In genomic region chr2:217207387-217208010, GRCh38 we compare ENCODE assay signal across 21 cellular contexts.
A peak's percentile ranks its signal among the peaks of the same experiment; 100 is the strongest.
DNase-seq lines count a peak whose midpoint lies in the region; FAIRE-seq and TF ChIP-seq lines count a peak whose summit lies in the region.
"Had no signal": no experiment of that assay in that cellular context is flagged by ENCODE, and none has a peak within 500 bp of the region (broad histone marks: within the 10 kb centered on the region; RNA-seq: fewer than 3 reads in every experiment).

No MANE protein-coding gene starts in this region.

- H3K9me3 ChIP-seq in H1 (ENCODE audit: insufficient read depth in 2 of 2, low read depth in 1 of 2, low read length in 1 of 2), result no peaks in the 10 kb centered on the region; a peak in 1 of 4 replicates
- no peaks in the 10 kb centered on the region for H3K9me3 ChIP-seq in smooth muscle cell (replicated peaks; ENCODE audit: low read depth)

- H2AFZ ChIP-seq in H1 (ENCODE audit: low read length), result peak overlapping the region; percentile 65; the same call in 1 of the 2 replicates
- H2AFZ ChIP-seq in smooth muscle cell (ENCODE audit: low read depth), result peak overlapping the region; percentile 62
- H2AFZ ChIP-seq: PC-9 had no signal

- H2AK5ac ChIP-seq in H1 (ENCODE audit: low read depth, low read length), result no peak overlapping the region

- H3K36me3 Mint-ChIP-seq in nephron (ENCODE audit: low read depth), result peaks cover 9% of the 10 kb centered on the region
- no peaks in the 10 kb centered on the region for H3K36me3 Mint-ChIP-seq in activated CD4-positive, alpha-beta T cell treated with anti-CD3 and anti-CD28 coated beads, Interleukin-2, amount 10 ng/mL, durations not matched to agents 24 days and 14 days (ENCODE audit: low read depth)
- no peaks in the 10 kb centered on the region for H3K36me3 Mint-ChIP-seq in Calu3 (ENCODE audit: insufficient read depth, unreplicated experiment)
- H3K36me3 Mint-ChIP-seq: CD4-positive, CD25-positive, alpha-beta regulatory T cell had no signal

- H4K20me1 ChIP-seq in H1 (replicated peaks in 1 of 2; ENCODE audit: control insufficient read depth in 1 of 2, insufficient read depth in 2 of 2, low read length in 2 of 2) (no peaks in the 10 kb centered on the region), smooth muscle cell (ENCODE audit: low read depth) (no peaks in the 10 kb centered on the region)

- H3K79me2 ChIP-seq in H1 (ENCODE audit: control insufficient read depth in 1 of 2, insufficient read depth in 2 of 2, low read length in 2 of 2) (no peaks in the 10 kb centered on the region), smooth muscle cell (ENCODE audit: low read depth) (no peaks in the 10 kb centered on the region)

- peak overlapping the region; percentile 52; the same call in 1 of the 2 replicates for H3K18ac ChIP-seq in H1 (ENCODE audit: extremely low read depth, low read length)

- no peak overlapping the region for H3K23ac ChIP-seq in H1 (ENCODE audit: insufficient read length)

- H3K4me1 Mint-ChIP-seq in nephron (peaks cover 24% of the 10 kb centered on the region), Calu3 (ENCODE audit: low read depth, unreplicated experiment) (peaks cover 9% of the 10 kb centered on the region)
- peaks cover 4% of the 10 kb centered on the region for H3K4me1 Mint-ChIP-seq in activated CD4-positive, alpha-beta T cell treated with anti-CD3 and anti-CD28 coated beads, Interleukin-2, amount 10 ng/mL, durations not matched to agents 24 days and 14 days
- H3K4me1 Mint-ChIP-seq: CD4-positive, CD25-positive, alpha-beta regulatory T cell had no signal

- no TSS peak for BruUV-seq in Calu3 (replicated peaks; lab: Mats Ljungman, UMichigan)

- H3K4me2 ChIP-seq in H1 (ENCODE audit: insufficient read depth in 1 of 2, low read depth in 2 of 2, low read length in 2 of 2) (no peak overlapping the region), smooth muscle cell (no peak overlapping the region)
- H3K4me2 ChIP-seq: PC-9 had no signal

- intact Hi-C loops in activated CD4-positive, alpha-beta T cell treated with anti-CD3 and anti-CD28 coated beads, Interleukin-2, amount 10 ng/mL, durations not matched to agents 24 days and 14 days (cut with micrococcal nuclease), result no loop called here
- intact Hi-C loops in Calu3 (cut with micrococcal nuclease; ENCODE audit: unreplicated experiment), result no loop called here

- FAIRE-seq in H1 (lab: Jason Lieb, UNC), result no peak
- FAIRE-seq: GM12878, HepG2 had no signal

- no peaks in the 10 kb centered on the region for H3K79me1 ChIP-seq in H1 (ENCODE audit: low read depth, low read length)

- CTCF ChIA-PET in H1 (lab: Charles Lee; ENCODE audit: partially characterized antibody) (interaction anchor here (1.7 kb wide), 1 partner anchor 462 kb away, joined by 4 read pairs; no protein-coding TSS in a partner anchor), Calu3 (lab: Charles Lee) (no interaction called here)

- H3K27me3 Mint-ChIP-seq in nephron (ENCODE audit: low read depth) (no peaks in the 10 kb centered on the region), Calu3 (ENCODE audit: unreplicated experiment) (no peaks in the 10 kb centered on the region)
- peaks cover 24% of the 10 kb centered on the region for H3K27me3 Mint-ChIP-seq in activated CD4-positive, alpha-beta T cell treated with anti-CD3 and anti-CD28 coated beads, Interleukin-2, amount 10 ng/mL, durations not matched to agents 24 days and 14 days

- no peak overlapping the region for H2BK120ac ChIP-seq in H1 (replicated peaks; ENCODE audit: low read depth, low read length)

- DNase-seq in NCI-H82 (lab: John Stamatoyannopoulos, UW) (peak; percentile 29), NCI-H82 treated with DMSO at 0.1 percent for 48 hours (lab: John Stamatoyannopoulos, UW; ENCODE audit: unreplicated experiment) (no peak), H1 (ENCODE audit: low read depth in 1 of 2, low spot score in 2 of 2) (no peak), smooth muscle cell (lab: John Stamatoyannopoulos, UW; ENCODE audit: unreplicated experiment) (no peak), COLO668 (lab: John Stamatoyannopoulos, UW; ENCODE audit: unreplicated experiment) (no peak), Calu3 (no peak)
- no peak for DNase-seq in activated CD4-positive, alpha-beta T cell treated with anti-CD3 and anti-CD28 coated beads, Interleukin-2, amount 10 ng/mL, durations not matched to agents 24 days and 14 days
- DNase-seq: CD4-positive, CD25-positive, alpha-beta regulatory T cell; Kasumi-1; NCI-H1092 treated with DMSO at 0.1 percent for 48 hours; NCI-H1694; NCI-H2107; NCI-H510A; NCI-H748 treated with DMSO at 0.1 percent for 48 hours; PC-9; SIG-M5 had no signal

- H3K4me3 ChIP-seq in H1 (ENCODE audit: extremely low read depth in 1 of 4, insufficient read depth in 2 of 4, low read depth in 3 of 4, low read length in 4 of 4), result no peak overlapping the region
- H3K4me3 ChIP-seq in smooth muscle cell, result no peak overlapping the region
- H3K4me3 ChIP-seq: GM12878, PC-9 had no signal

- POLR2A ChIA-PET in H1 (lab: Charles Lee; ENCODE audit: partially characterized antibody), result interaction anchor here (0.7 to 1.4 kb wide), 2 partner anchors 8 to 12 kb away, joined by 3 read pairs; no protein-coding TSS in a partner anchor

- TF ChIP-seq EP300 in H1 (IDR thresholded peaks at IDR 0.05; ENCODE audit: borderline replicate concordance in 1 of 2, low read depth in 2 of 2, low read length in 2 of 2), result no peak

- H3K27ac Mint-ChIP-seq in nephron (peak overlapping the region; percentile 21 to 38 (median 35)), Calu3 (ENCODE audit: unreplicated experiment) (no peak overlapping the region)
- no peak overlapping the region for H3K27ac Mint-ChIP-seq in activated CD4-positive, alpha-beta T cell treated with anti-CD3 and anti-CD28 coated beads, Interleukin-2, amount 10 ng/mL, durations not matched to agents 24 days and 14 days
- H3K27ac Mint-ChIP-seq: CD4-positive, CD25-positive, alpha-beta regulatory T cell had no signal

- H3K27ac ChIP-seq in H1 (ENCODE audit: low read depth, low read length) (no peak overlapping the region), smooth muscle cell (ENCODE audit: low read depth) (no peak overlapping the region)
- H3K27ac ChIP-seq: 22Rv1, PC-9, RWPE1 had no signal

- no peaks in the 10 kb centered on the region for H3K23me2 ChIP-seq in H1 (ENCODE audit: low read depth, low read length)

- H3K14ac ChIP-seq in H1 (ENCODE audit: insufficient read length), result no peak overlapping the region

- H4K8ac ChIP-seq in H1 (ENCODE audit: extremely low read depth, insufficient read depth, low read length), result no peak overlapping the region; the same call in 1 of the 2 replicates

- H3K9ac ChIP-seq in H1 (replicated peaks in 1 of 4; ENCODE audit: extremely low read depth in 1 of 4, low read depth in 3 of 4, low read length in 3 of 4) (no peak overlapping the region), smooth muscle cell (ENCODE audit: low read depth) (no peak overlapping the region)

- H3K4me3 Mint-ChIP-seq in nephron (no peak overlapping the region), Calu3 (ENCODE audit: low read depth, unreplicated experiment) (no peak overlapping the region)
- no peak overlapping the region for H3K4me3 Mint-ChIP-seq in activated CD4-positive, alpha-beta T cell treated with anti-CD3 and anti-CD28 coated beads, Interleukin-2, amount 10 ng/mL, durations not matched to agents 24 days and 14 days
- H3K4me3 Mint-ChIP-seq: CD4-positive, CD25-positive, alpha-beta regulatory T cell had no signal

- H3K9me3 Mint-ChIP-seq in nephron, result peaks cover 20% of the 10 kb centered on the region
- H3K9me3 Mint-ChIP-seq in activated CD4-positive, alpha-beta T cell treated with anti-CD3 and anti-CD28 coated beads, Interleukin-2, amount 10 ng/mL, durations not matched to agents 24 days and 14 days, result peaks cover 5% of the 10 kb centered on the region
- no peaks in the 10 kb centered on the region for H3K9me3 Mint-ChIP-seq in Calu3 (ENCODE audit: low read depth, unreplicated experiment)

- peaks cover 5% of the 10 kb centered on the region for H3F3A ChIP-seq in smooth muscle cell (ENCODE audit: low read depth)

- peaks cover 0 to 9% (median 7%) of the 10 kb centered on the region in 4 experiments; a peak in 4 of 7 replicates for H3K4me1 ChIP-seq in H1 (replicated peaks in 1 of 4; ENCODE audit: control insufficient read depth in 3 of 4, insufficient read depth in 4 of 4, low read length in 3 of 4)
- no peaks in the 10 kb centered on the region for H3K4me1 ChIP-seq in smooth muscle cell (ENCODE audit: low read depth)

- H3K27me3 ChIP-seq in H1 (replicated peaks in 1 of 4; ENCODE audit: control insufficient read depth in 3 of 4, extremely low read depth in 1 of 4, insufficient read depth in 3 of 4, low read length in 3 of 4), result no peaks in the 10 kb centered on the region; a peak in 1 of 7 replicates
- no peaks in the 10 kb centered on the region for H3K27me3 ChIP-seq in smooth muscle cell (ENCODE audit: low read depth)

- TF ChIP-seq CTCF in H1 (IDR thresholded peaks at IDR 0.05; ENCODE audit: control extremely low read depth in 1 of 3, insufficient read depth in 1 of 3, low read depth in 1 of 3, low read length in 3 of 3) (no peak), nephron (IDR thresholded peaks at IDR 0.05; ENCODE audit: unreplicated experiment in 3 of 3) (no peak), smooth muscle cell (IDR thresholded peaks at IDR 0.05; ENCODE audit: borderline replicate concordance, insufficient read depth, poor library complexity, severe bottlenecking) (no peak), Calu3 (IDR thresholded peaks at IDR 0.05; ENCODE audit: unreplicated experiment) (no peak)

- no peak overlapping the region for H3K56ac ChIP-seq in H1 (replicated peaks; ENCODE audit: insufficient read length, low read depth, low read length)

- no peak overlapping the region for H4K5ac ChIP-seq in H1 (ENCODE audit: insufficient read length, low read depth, low read length)

- peak overlapping the region; percentile 35; the same call in 1 of the 2 replicates for H2BK20ac ChIP-seq in H1 (ENCODE audit: low read length)

- H2BK5ac ChIP-seq in H1 (ENCODE audit: low read depth, low read length), result peak overlapping the region; percentile 15; the same call in 1 of the 2 replicates

- peak overlapping the region; percentile 39; the same call in 1 of the 2 replicates for H2BK12ac ChIP-seq in H1 (ENCODE audit: low read depth, low read length)

- H4K91ac ChIP-seq in H1 (replicated peaks; ENCODE audit: insufficient read length, low read length), result peak overlapping the region; percentile 61

- peak overlapping the region; percentile 66 for H3K4ac ChIP-seq in H1 (replicated peaks; ENCODE audit: insufficient read length, low read depth, low read length)

- H2BK15ac ChIP-seq in H1 (ENCODE audit: low read length), result peak overlapping the region; percentile 81; the same call in 1 of the 2 replicates

- no peak for TF ChIP-seq RAD21 in H1 (IDR thresholded peaks at IDR 0.05 in 1 of 2, conservative IDR thresholded peaks at IDR 0.05 in 1 of 2; ENCODE audit: low read depth in 2 of 2, low read length in 2 of 2)

- 94% methylated on average over 15 of the region's 15 CpGs; no CpG with 5 or more reads in 1 of the 2 experiments for WGBS in H1 (ENCODE audit: extremely low coverage in 1 of 2, insufficient coverage in 1 of 2, insufficient read length in 1 of 2, insufficient replicate concordance in 2 of 2, low coverage in 1 of 2, low lambda C conversion rate in 2 of 2, missing lambda C conversion rate in 1 of 2), 2 experiments
- WGBS in smooth muscle cell (ENCODE audit: low lambda C conversion rate), result 61% methylated on average over 15 of the region's 15 CpGs

- TF ChIP-seq POLR2A in H1 (IDR thresholded peaks at IDR 0.05; ENCODE audit: control extremely low read depth in 1 of 2, low read depth in 2 of 2, low read length in 2 of 2), result no peak

- H3K36me3 ChIP-seq in H1 (ENCODE audit: control insufficient read depth in 2 of 4, insufficient read depth in 4 of 4, low read length in 3 of 4) (no peaks in the 10 kb centered on the region), smooth muscle cell (ENCODE audit: low read depth) (no peaks in the 10 kb centered on the region)

Comparison
In these comparisons a context has a peak if more than half of its experiments do, and no peak if none do; other contexts are left out.
1. H3K27ac Mint-ChIP-seq: peak in nephron (3 of 3); none in activated CD4-positive, alpha-beta T cell treated with anti-CD3 and anti-CD28 coated beads, Interleukin-2, amount 10 ng/mL, durations not matched to agents 24 days and 14 days (single experiment) and Calu3 (single experiment).